ENCODE assay signal across 13 cellular contexts in genomic region chr20:50415031-50415515, GRCh38.
DNase-seq lines count a peak whose midpoint lies in the region; ATAC-seq and TF ChIP-seq lines count a peak whose summit lies in the region.
"Had no signal": no experiment of that assay in that cellular context is flagged by ENCODE, and none has a peak within 500 bp of the region (broad histone marks: within the 10 kb centered on the region; RNA-seq: fewer than 3 reads in every experiment).

No MANE protein-coding gene starts in this region.

- no peaks in the 10 kb centered on the region for H4K20me1 ChIP-seq in PC-3 (ENCODE audit: low read length)

- H3K36me3 ChIP-seq in PC-3 (ENCODE audit: low read depth, low read length): no peaks in the 10 kb centered on the region
- H3K36me3 ChIP-seq in endodermal cell (ENCODE audit: control insufficient read depth, insufficient read depth, low read length): no peaks in the 10 kb centered on the region
- no peaks in the 10 kb centered on the region for H3K36me3 ChIP-seq in mucosa of rectum (ENCODE audit: control insufficient read depth in 2 of 2, insufficient read depth in 2 of 2, low read length in 2 of 2)
- no peaks in the 10 kb centered on the region for H3K36me3 ChIP-seq in tibial artery
- H3K36me3 ChIP-seq: cardiac muscle cell had no signal

- H3K4me2 ChIP-seq in PC-3 (ENCODE audit: low read length): peak overlapping the region; percentile 73

- TSS peak; percentile 98 for BruUV-seq in PC-3 (replicated peaks; lab: Mats Ljungman, UMichigan)

- H3K79me2 ChIP-seq in PC-3 (ENCODE audit: low read length): no peaks in the 10 kb centered on the region

- H3K9me2 ChIP-seq in PC-3 (replicated peaks; ENCODE audit: low read length): no peaks in the 10 kb centered on the region

- H3K4me1 Mint-ChIP-seq in endodermal cell: peaks cover 31% of the 10 kb centered on the region

- CTCF ChIA-PET in PC-3 (lab: Charles Lee): interaction anchor here (0.6 kb wide), 1 partner anchor 46 kb away, joined by 4 read pairs; no protein-coding TSS in a partner anchor

- peak; percentile 21; the same call in 1 of the 2 replicates for TF ChIP-seq CTCF in PC-3 (conservative IDR thresholded peaks at IDR 0.05; ENCODE audit: low read depth, low read length)
- peak; percentile 10 for TF ChIP-seq CTCF in endodermal cell (conservative IDR thresholded peaks at IDR 0.05)
- TF ChIP-seq CTCF in tibial artery (IDR thresholded peaks at IDR 0.05): peak in 1 of 2 experiments; percentile 8

- WGBS in endodermal cell (ENCODE audit: insufficient coverage in 1 of 2, insufficient read length in 1 of 2), 2 experiments: 77 to 83% methylated on average over 3 to 5 of the region's 5 CpGs

- H3K9me3 ChIP-seq in PC-3 (ENCODE audit: low read length) (no peaks in the 10 kb centered on the region), endodermal cell (ENCODE audit: control insufficient read depth, low read length) (peaks cover 17% of the 10 kb centered on the region), mucosa of rectum (ENCODE audit: control insufficient read depth in 2 of 2, low read length in 2 of 2) (no peaks in the 10 kb centered on the region), tibial artery (no peaks in the 10 kb centered on the region)

- H3F3A ChIP-seq in PC-3 (ENCODE audit: low read length, unreplicated experiment): no peaks in the 10 kb centered on the region

- H3K27me3 ChIP-seq in PC-3 (ENCODE audit: low read length) (no peaks in the 10 kb centered on the region), endodermal cell (ENCODE audit: control insufficient read depth, insufficient read depth, low read length, poor library complexity, severe bottlenecking) (no peaks in the 10 kb centered on the region), mucosa of rectum (ENCODE audit: control insufficient read depth in 2 of 2, insufficient read depth in 2 of 2, low read length in 2 of 2) (no peaks in the 10 kb centered on the region), tibial artery (no peaks in the 10 kb centered on the region)
- H3K27me3 ChIP-seq: cardiac muscle cell had no signal

- peaks cover 9% of the 10 kb centered on the region for H3K27me3 Mint-ChIP-seq in endodermal cell (ENCODE audit: insufficient read depth)

- H3K9me3 Mint-ChIP-seq in endodermal cell: peaks cover 27% of the 10 kb centered on the region

- H3K4me1 ChIP-seq in PC-3 (ENCODE audit: insufficient read depth, low read length) (peaks cover 54% of the 10 kb centered on the region), endodermal cell (ENCODE audit: control insufficient read depth, insufficient read depth, low read length) (peaks cover 12% of the 10 kb centered on the region), mucosa of rectum (ENCODE audit: control insufficient read depth in 2 of 2, insufficient read depth in 2 of 2, low read length in 2 of 2) (peaks cover 22 to 36% of the 10 kb centered on the region in 2 donors), tibial artery (peaks cover 24 to 44% (median 29%) of the 10 kb centered on the region in 4 donors)

- POLR2A ChIA-PET in PC-3 (lab: Charles Lee; ENCODE audit: unreplicated experiment): interaction anchor here (0.7 kb wide), 3 partner anchors 92 to 293 kb away, joined by 3 to 6 read pairs (median 4); no protein-coding TSS in a partner anchor

- no peak overlapping the region for H3K4me3 Mint-ChIP-seq in endodermal cell

- H3K9ac ChIP-seq in PC-3 (ENCODE audit: low read length) (peak overlapping the region; percentile 87), endodermal cell (ENCODE audit: extremely low read depth, low read length, poor library complexity, severe bottlenecking) (no peak overlapping the region), mucosa of rectum (ENCODE audit: low read depth in 1 of 2, low read length in 2 of 2) (peak overlapping the region; percentile 72 to 82)

- peak overlapping the region; percentile 62 for H2AFZ ChIP-seq in PC-3 (ENCODE audit: low read length)

- peak; percentile 60 for ATAC-seq in PC-3

- H3K36me3 Mint-ChIP-seq in endodermal cell (ENCODE audit: low read depth): no peaks in the 10 kb centered on the region

- intact Hi-C loops in PC-3 (cut with micrococcal nuclease): loop anchor here (1.0 kb wide), 1 partner anchor 25 kb away; no protein-coding TSS in a partner anchor
- intact Hi-C loops in tibial artery (cut with DNase I; ENCODE audit: low total_unique reads): no loop called here

- H3K27ac ChIP-seq in PC-3 (ENCODE audit: low read length) (peak overlapping the region; percentile 96), endodermal cell (ENCODE audit: low read depth, low read length) (peak overlapping the region; percentile 36), mucosa of rectum (ENCODE audit: low read depth in 2 of 2, low read length in 2 of 2) (peak overlapping the region; percentile 95 to 99), tibial artery (peak overlapping the region; percentile 97 to 98)
- H3K27ac ChIP-seq: cardiac muscle cell had no signal

- H3K4me3 ChIP-seq in PC-3 (ENCODE audit: low read length) (peak overlapping the region; percentile 36; the same call in 1 of the 2 replicates), endodermal cell (ENCODE audit: low read length) (no peak overlapping the region), mucosa of rectum (ENCODE audit: low read length in 2 of 2) (no peak overlapping the region), tibial artery (no peak overlapping the region)
- H3K4me3 ChIP-seq: cardiac muscle cell had no signal

- DNase-seq in PC-3 (peak; percentile 89), endodermal cell (no peak), tibial artery (no peak), GM03348 (ENCODE audit: low spot score) (no peak), mucosa of gallbladder (ENCODE audit: low spot score) (no peak), NCI-H226 (no peak), DMS114 treated with DMSO at 0.1 percent for 48 hours (lab: John Stamatoyannopoulos, UW; ENCODE audit: unreplicated experiment) (no peak)
- DNase-seq: activated CD8-positive, alpha-beta memory T cell treated with anti-CD3 and anti-CD28 coated beads, Interleukin-2, amount 50 U/mL, for 48 hours; DMS 273 treated with DMSO at 0.1 percent for 48 hours; NCI-H526 treated with DMSO at 0.1 percent for 48 hours; T-helper 2 cell had no signal

- H3K27ac Mint-ChIP-seq in endodermal cell: peak overlapping the region; percentile 61

Comparison
In these comparisons a context has a peak if more than half of its experiments do, and no peak if none do; other contexts are left out.
1. H3K27ac ChIP-seq: peak in every context shown above with its lines; median percentile 98 in tibial artery; 97 in mucosa of rectum; 96 in PC-3; 36 in endodermal cell.